In genomic region chr19:18833849-18834643, GRCh38 we compare ENCODE assay signal across 9 cellular contexts. TPM values are rescaled to one million over a fixed set of nuclear protein-coding genes. Genes with fewer than 3 reads are reported as not detected.
DNase-seq lines count a peak whose midpoint lies in the region; ATAC-seq and TF ChIP-seq lines count a peak whose summit lies in the region.
"Had no signal": no experiment of that assay in that cellular context is flagged by ENCODE, and none has a peak within 500 bp of the region (broad histone marks: within the 10 kb centered on the region; RNA-seq: fewer than 3 reads in every experiment).

No MANE protein-coding gene starts in this region.

- peak overlapping the region; percentile 29 for H3K27ac ChIP-seq in CD4-positive, alpha-beta memory T cell (ENCODE audit: low read depth, low read length)
- H3K27ac ChIP-seq in left lung, result no peak overlapping the region
- peak overlapping the region; percentile 45 to 98 (median 93) for H3K27ac ChIP-seq in upper lobe of left lung

- WGBS in upper lobe of left lung, 2 donors, result 21 to 27% methylated on average over 18 of the region's 18 CpGs

- no peaks in the 10 kb centered on the region for H3K9me3 Mint-ChIP-seq in CD4-positive, alpha-beta memory T cell
- H3K9me3 Mint-ChIP-seq in activated naive CD8-positive, alpha-beta T cell treated with anti-CD3 and anti-CD28 coated beads, Interleukin-2, amount 50 U/mL, for 24 hours, result no peaks in the 10 kb centered on the region

- CTCF ChIA-PET in CD4-positive, alpha-beta memory T cell (lab: Charles Lee; ENCODE audit: partially characterized antibody), result interaction anchor here (1.4 to 1.8 kb wide), 5 partner anchors 9 to 383 kb away, joined by 3 to 8 read pairs (median 4); no protein-coding TSS in a partner anchor

- peaks cover 38 to 70% (median 55%) of the 10 kb centered on the region in 4 donors for H3K4me1 Mint-ChIP-seq in CD4-positive, alpha-beta memory T cell
- H3K4me1 Mint-ChIP-seq in activated naive CD8-positive, alpha-beta T cell treated with anti-CD3 and anti-CD28 coated beads, Interleukin-2, amount 50 U/mL, for 24 hours, result peaks cover 54% of the 10 kb centered on the region

- no peak for TF ChIP-seq POLR2A in upper lobe of left lung (IDR thresholded peaks at IDR 0.05)

- H3K27ac Mint-ChIP-seq in CD4-positive, alpha-beta memory T cell, result peak overlapping the region; percentile 77 to 95 (median 91)
- H3K27ac Mint-ChIP-seq in activated naive CD8-positive, alpha-beta T cell treated with anti-CD3 and anti-CD28 coated beads, Interleukin-2, amount 50 U/mL, for 24 hours, result peak overlapping the region; percentile 95

- ATAC-seq in activated naive CD8-positive, alpha-beta T cell treated with anti-CD3 and anti-CD28 coated beads, Interleukin-2, amount 50 U/mL, for 24 hours, result no peak
- ATAC-seq in left lung, result peak; percentile 21
- no peak for ATAC-seq in upper lobe of left lung (ENCODE audit: low FRiP score in 2 of 2)
- no peak for ATAC-seq in HG02840 (IDR thresholded peaks at IDR 0.05; ENCODE audit: low FRiP score, unreplicated experiment)

- no peak for TF ChIP-seq EP300 in upper lobe of left lung (IDR thresholded peaks at IDR 0.05)

- no peaks in the 10 kb centered on the region for H3K27me3 ChIP-seq in CD4-positive, alpha-beta memory T cell (ENCODE audit: insufficient read depth, low read length)
- H3K27me3 ChIP-seq in left lung (no peaks in the 10 kb centered on the region), upper lobe of left lung (no peaks in the 10 kb centered on the region)

- H3K36me3 Mint-ChIP-seq in CD4-positive, alpha-beta memory T cell, result peaks cover 36 to 47% of the 10 kb centered on the region in 2 donors
- peaks cover 46% of the 10 kb centered on the region for H3K36me3 Mint-ChIP-seq in activated naive CD8-positive, alpha-beta T cell treated with anti-CD3 and anti-CD28 coated beads, Interleukin-2, amount 50 U/mL, for 24 hours (ENCODE audit: low read depth)

- peaks cover 59% of the 10 kb centered on the region for H3K4me1 ChIP-seq in CD4-positive, alpha-beta memory T cell (ENCODE audit: insufficient read depth, low read length)
- H3K4me1 ChIP-seq in left lung (peaks cover 24 to 67% of the 10 kb centered on the region in 2 donors), upper lobe of left lung (peaks cover 37 to 70% (median 56%) of the 10 kb centered on the region in 4 donors)

- no peaks in the 10 kb centered on the region for H3K9me3 ChIP-seq in CD4-positive, alpha-beta memory T cell (ENCODE audit: control insufficient read depth in 1 of 2, low read length in 2 of 2)
- H3K9me3 ChIP-seq in left lung (no peaks in the 10 kb centered on the region), upper lobe of left lung (no peaks in the 10 kb centered on the region)

- peak overlapping the region; percentile 64 to 65 for H3K4me3 ChIP-seq in CD4-positive, alpha-beta memory T cell (ENCODE audit: low read length in 2 of 2)
- H3K4me3 ChIP-seq in Jurkat, Clone E6-1 (ENCODE audit: low read length), result peak overlapping the region; percentile 87
- peak overlapping the region; percentile 88 to 93 for H3K4me3 ChIP-seq in left lung
- peak overlapping the region; percentile 24 to 92 (median 88) for H3K4me3 ChIP-seq in upper lobe of left lung

- H3K36me3 ChIP-seq in CD4-positive, alpha-beta memory T cell (ENCODE audit: insufficient read depth, low read length), result peaks cover 11% of the 10 kb centered on the region
- H3K36me3 ChIP-seq in left lung (peaks cover 0 to 20% of the 10 kb centered on the region in 2 donors), upper lobe of left lung (peaks cover 0 to 10% (median 3%) of the 10 kb centered on the region in 4 donors)

- POLR2A ChIA-PET in CD4-positive, alpha-beta memory T cell (lab: Charles Lee; ENCODE audit: partially characterized antibody), result interaction anchor here (1.0 to 1.7 kb wide), 4 partner anchors 10 to 263 kb away, joined by 3 to 9 read pairs (median 4); partner anchors contain the start of gene UBA52

- peak overlapping the region; percentile 90 to 99 (median 95) for H3K4me3 Mint-ChIP-seq in CD4-positive, alpha-beta memory T cell
- H3K4me3 Mint-ChIP-seq in activated naive CD8-positive, alpha-beta T cell treated with anti-CD3 and anti-CD28 coated beads, Interleukin-2, amount 50 U/mL, for 24 hours, result peak overlapping the region; percentile 96

- intact Hi-C loops in CD4-positive, alpha-beta memory T cell (cut with micrococcal nuclease), result no loop called here
- intact Hi-C loops in left lung (cut with DNase I), result no loop called here

- DNase-seq in CD4-positive, alpha-beta memory T cell, result no peak
- no peak for DNase-seq in Jurkat, Clone E6-1 (ENCODE audit: low read depth, low spot score)
- peak; percentile 12 for DNase-seq in activated naive CD8-positive, alpha-beta T cell treated with anti-CD3 and anti-CD28 coated beads, Interleukin-2, amount 50 U/mL, for 24 hours
- DNase-seq in left lung (no peak), upper lobe of left lung (peak in 1 of 2 donors; percentile 46), NCI-H524 (lab: John Stamatoyannopoulos, UW) (no peak)
- DNase-seq in stimulated activated CD4-positive, alpha-beta T cell treated with anti-CD3 and anti-CD28 coated beads, Interleukin-4, amount 100 ng/mL, for 1 hour, result no peak

- H3K27me3 Mint-ChIP-seq in CD4-positive, alpha-beta memory T cell, result no peaks in the 10 kb centered on the region
- peaks cover 2% of the 10 kb centered on the region for H3K27me3 Mint-ChIP-seq in activated naive CD8-positive, alpha-beta T cell treated with anti-CD3 and anti-CD28 coated beads, Interleukin-2, amount 50 U/mL, for 24 hours

- TF ChIP-seq CTCF in left lung (IDR thresholded peaks at IDR 0.05) (no peak), upper lobe of left lung (IDR thresholded peaks at IDR 0.05) (no peak)

RNA-seq across cellular contexts. Expression of gene UPF1, which starts 2.3 kb away (rescaled TPM):
- 100 to 1,000 TPM; 127 to 130 TPM for total RNA-seq in CD4-positive, alpha-beta memory T cell
- 10 to 100 TPM in 1 of 2 donors, 1 to 10 TPM in 1; 2.6 to 21.9 TPM for polyA plus RNA-seq in CD4-positive, alpha-beta memory T cell
- 64.7 TPM for polyA plus RNA-seq in Jurkat, Clone E6-1 (2012; ENCODE audit: insufficient read depth, insufficient read length)
- total RNA-seq in left lung (10 to 100 TPM; 66.9 to 80.9 TPM), upper lobe of left lung (100 to 1,000 TPM in 2 of 6 donors, 10 to 100 TPM in 4; 68.9 to 157 (median 86.3) TPM)

RNA-seq across cellular contexts. Expression of gene COMP, which starts 42.9 kb away (rescaled TPM):
- not detected for total RNA-seq in CD4-positive, alpha-beta memory T cell
- polyA plus RNA-seq in CD4-positive, alpha-beta memory T cell, result not detected
- polyA plus RNA-seq in Jurkat, Clone E6-1 (2012; ENCODE audit: insufficient read depth, insufficient read length), result not detected
- total RNA-seq in left lung, result 10 to 100 TPM in 1 of 2 donors, 1 to 10 TPM in 1; 1.9 to 47.7 TPM
- 1 to 10 TPM in 4 of 6 donors, not detected in 2; 1.8 to 8.5 (median 4.3) TPM for total RNA-seq in upper lobe of left lung
- total RNA-seq: HT1080 had no signal

Comparison
In these comparisons a context has a peak if more than half of its experiments do, and no peak if none do; other contexts are left out.
1. H3K27ac ChIP-seq: peak in CD4-positive, alpha-beta memory T cell (single experiment) and upper lobe of left lung (4 of 4); none in left lung (0 of 2).
2. Peak in every context shown above with its lines, with median percentiles within 50 percentile points of each other: H3K4me3 ChIP-seq.